In the genomic region with DNA sequence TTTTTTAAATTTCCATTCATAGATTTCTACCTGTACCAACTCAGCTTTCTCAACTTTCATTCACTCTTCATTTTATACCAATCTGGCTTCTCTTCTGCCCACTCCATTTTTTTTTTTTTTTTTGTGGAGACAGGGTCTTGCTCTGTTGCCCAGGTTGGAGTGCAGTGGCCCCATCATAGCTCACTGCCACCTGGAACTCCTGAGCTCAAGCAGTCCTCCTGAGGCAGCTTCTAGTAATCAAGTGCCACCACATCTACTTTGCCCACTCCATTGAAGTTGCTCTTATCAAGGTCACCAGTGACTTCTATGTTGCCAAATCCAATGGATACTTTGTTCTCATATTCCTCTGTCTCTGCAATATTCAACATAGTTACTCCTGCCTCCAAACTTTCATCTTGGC, we compare ENCODE assay signal across 11 cellular contexts. TPM values are rescaled to one million over a fixed set of nuclear protein-coding genes. Genes with fewer than 3 reads are reported as not detected.
DNase-seq lines count a peak whose midpoint lies in the region; ATAC-seq and TF ChIP-seq lines count a peak whose summit lies in the region.
"Had no signal": no experiment of that assay in that cellular context is flagged by ENCODE, and none has a peak within 500 bp of the region (broad histone marks: within the 10 kb centered on the region; RNA-seq: fewer than 3 reads in every experiment).

No MANE protein-coding gene starts in this region.

- no peak for DNase-seq in CD8-positive, alpha-beta memory T cell
- DNase-seq in mammary epithelial cell (no peak), nephron progenitor cell (no peak), aorta (no peak), AG20443 (ENCODE audit: low spot score) (no peak)
- DNase-seq: activated gamma-delta T cell treated with Interleukin-2 at 50 U/mL for 16 hours, GDM1, retina had no signal

- CTCF ChIA-PET in CD8-positive, alpha-beta memory T cell (lab: Charles Lee) = interaction anchor here (4.8 kb wide), 1 partner anchor 18 kb away, joined by 38 read pairs; a partner anchor contains a TSS
- CTCF ChIA-PET in mammary epithelial cell (lab: Charles Lee; ENCODE audit: low non-redundant PET) = no interaction called here

- H3K27ac ChIP-seq in CD8-positive, alpha-beta memory T cell (ENCODE audit: low read depth, low read length) = no peak overlapping the region
- H3K27ac ChIP-seq in KMS-11 (no peak overlapping the region), mammary epithelial cell (ENCODE audit: insufficient read depth, low read depth, low read length) (no peak overlapping the region), aorta (ENCODE audit: low read depth in 1 of 2, low read length in 2 of 2) (no peak overlapping the region)

- dilution Hi-C loops in mammary epithelial cell (cut with HindIII; ENCODE audit: low sequenced_read_pairs) = no loop called here

- H3K9me3 Mint-ChIP-seq in CD8-positive, alpha-beta memory T cell = no peaks in the 10 kb centered on the region
- peaks cover 29% of the 10 kb centered on the region for H3K9me3 Mint-ChIP-seq in nephron progenitor cell

- intact Hi-C loops in mammary epithelial cell (cut with micrococcal nuclease) = loop anchor here (2.0 to 5.0 kb wide), 2 partner anchors 19 to 54 kb away; a partner anchor contains a TSS
- intact Hi-C loops in aorta (cut with DNase I) = loop anchor here in 1 of 2 donors (5.0 kb wide), 1 partner anchor 49 kb away; a partner anchor contains a TSS

- H3K27me3 ChIP-seq in CD8-positive, alpha-beta memory T cell (ENCODE audit: insufficient read depth, low read length, poor library complexity, severe bottlenecking) = no peaks in the 10 kb centered on the region
- H3K27me3 ChIP-seq in KMS-11 (ENCODE audit: insufficient read depth, low read depth) (no peaks in the 10 kb centered on the region), mammary epithelial cell (ENCODE audit: insufficient read depth, low read length) (no peaks in the 10 kb centered on the region), aorta (ENCODE audit: control insufficient read depth in 1 of 2, insufficient read depth in 2 of 2, low read length in 1 of 2) (no peaks in the 10 kb centered on the region)

- H3K4me3 ChIP-seq in CD8-positive, alpha-beta memory T cell (ENCODE audit: low read length) = no peak overlapping the region
- H3K4me3 ChIP-seq in KMS-11 (IDR thresholded peaks at IDR 0.05; ENCODE audit: insufficient read depth, low read depth, low read length) = no peak overlapping the region
- no peak overlapping the region for H3K4me3 ChIP-seq in mammary epithelial cell (replicated peaks in 1 of 3; ENCODE audit: insufficient read depth in 1 of 3, low read depth in 2 of 3, low read length in 3 of 3)
- no peak overlapping the region for H3K4me3 ChIP-seq in aorta (ENCODE audit: low read length in 2 of 2)

- H2AFZ ChIP-seq in KMS-11 (ENCODE audit: low read depth) (no peak overlapping the region), mammary epithelial cell (ENCODE audit: low read depth, low read length) (no peak overlapping the region)

- H3K4me1 Mint-ChIP-seq in CD8-positive, alpha-beta memory T cell = peaks cover 61 to 79% (median 76%) of the 10 kb centered on the region in 3 donors
- H3K4me1 Mint-ChIP-seq in nephron progenitor cell = peaks cover 62% of the 10 kb centered on the region

- H3K9ac ChIP-seq in KMS-11 = no peak overlapping the region
- no peak overlapping the region for H3K9ac ChIP-seq in mammary epithelial cell (ENCODE audit: insufficient read depth, low read length)

- H3K27me3 Mint-ChIP-seq in CD8-positive, alpha-beta memory T cell = no peaks in the 10 kb centered on the region
- H3K27me3 Mint-ChIP-seq in nephron progenitor cell (ENCODE audit: low read depth, poor library complexity) = no peaks in the 10 kb centered on the region

- H3K36me3 ChIP-seq in CD8-positive, alpha-beta memory T cell (ENCODE audit: insufficient read depth, low read length) = peaks cover 14% of the 10 kb centered on the region
- H3K36me3 ChIP-seq in KMS-11 (ENCODE audit: insufficient read depth) (no peaks in the 10 kb centered on the region), mammary epithelial cell (ENCODE audit: insufficient read depth, low read length) (peaks cover 7% of the 10 kb centered on the region), aorta (ENCODE audit: control insufficient read depth in 1 of 2, insufficient read depth in 2 of 2, low read length in 1 of 2) (peaks cover 0 to 2% of the 10 kb centered on the region in 2 donors)

- peak overlapping the region in 7 of 8 donors; percentile 99 to 100 (median 100) for H3K27ac Mint-ChIP-seq in CD8-positive, alpha-beta memory T cell
- H3K27ac Mint-ChIP-seq in nephron progenitor cell = peak overlapping the region; percentile 14

- no TSS peak for BruUV-seq in mammary epithelial cell (replicated peaks; lab: Mats Ljungman, UMichigan)

- H3K4me1 ChIP-seq in CD8-positive, alpha-beta memory T cell (ENCODE audit: insufficient read depth, low read length) = peaks cover 60% of the 10 kb centered on the region
- H3K4me1 ChIP-seq in KMS-11 (ENCODE audit: low read depth, poor library complexity, severe bottlenecking) (peaks cover 24% of the 10 kb centered on the region), mammary epithelial cell (ENCODE audit: insufficient read depth, low read length) (peaks cover 24% of the 10 kb centered on the region), aorta (ENCODE audit: control insufficient read depth in 1 of 2, insufficient read depth in 2 of 2, low read length in 2 of 2) (peaks cover 0 to 3% of the 10 kb centered on the region in 2 donors)

- ATAC-seq in GM19328 (IDR thresholded peaks at IDR 0.05; ENCODE audit: unreplicated experiment) = no peak
- no peak for ATAC-seq in GM21360 (IDR thresholded peaks at IDR 0.05; ENCODE audit: unreplicated experiment)
- ATAC-seq in aorta (ENCODE audit: low FRiP score) = no peak

- peak overlapping the region; percentile 93; the same call in 1 of the 2 replicates for H3K4me2 ChIP-seq in KMS-11
- peak overlapping the region; percentile 89 for H3K4me2 ChIP-seq in mammary epithelial cell (ENCODE audit: insufficient read depth, low read depth, low read length)

- POLR2A ChIA-PET in CD8-positive, alpha-beta memory T cell (lab: Charles Lee) = interaction anchor here (3.1 kb wide), 1 partner anchor 19 kb away, joined by 27 read pairs; a partner anchor contains a TSS

- H3K36me3 Mint-ChIP-seq in CD8-positive, alpha-beta memory T cell = peaks cover 0 to 65% (median 15%) of the 10 kb centered on the region in 3 donors
- peaks cover 61% of the 10 kb centered on the region for H3K36me3 Mint-ChIP-seq in nephron progenitor cell (ENCODE audit: low read depth)

- no peaks in the 10 kb centered on the region for H4K20me1 ChIP-seq in KMS-11 (ENCODE audit: insufficient read depth)
- H4K20me1 ChIP-seq in mammary epithelial cell (ENCODE audit: insufficient read depth, low read length) = no peaks in the 10 kb centered on the region

- in situ Hi-C loops in mammary epithelial cell (cut with MboI; ENCODE audit: low sequenced_read_pairs in 2 of 2) = no loop called here

- TF ChIP-seq CTCF in KMS-11 (conservative IDR thresholded peaks at IDR 0.05; ENCODE audit: low read depth, low read length) (no peak), mammary epithelial cell (conservative IDR thresholded peaks at IDR 0.05 in 1 of 2, IDR thresholded peaks at IDR 0.05 in 1 of 2; ENCODE audit: extremely low read depth in 1 of 2, insufficient read depth in 1 of 2, low read depth in 1 of 2, low read length in 2 of 2) (no peak), nephron progenitor cell (IDR thresholded peaks at IDR 0.05) (no peak)

- H3K79me2 ChIP-seq in KMS-11 (ENCODE audit: insufficient read depth, low read depth) (peaks cover 87% of the 10 kb centered on the region), mammary epithelial cell (ENCODE audit: insufficient read depth, low read length) (peaks cover 93% of the 10 kb centered on the region)

- no peaks in the 10 kb centered on the region for H3K9me3 ChIP-seq in CD8-positive, alpha-beta memory T cell (ENCODE audit: low read length)
- H3K9me3 ChIP-seq in mammary epithelial cell (replicated peaks; ENCODE audit: insufficient read depth, low read length) = no peaks in the 10 kb centered on the region
- H3K9me3 ChIP-seq in aorta (ENCODE audit: control insufficient read depth, low read length) = no peaks in the 10 kb centered on the region

- H3K4me3 Mint-ChIP-seq in CD8-positive, alpha-beta memory T cell = peak overlapping the region; percentile 77 to 100 (median 100)
- peak overlapping the region; percentile 99 for H3K4me3 Mint-ChIP-seq in nephron progenitor cell

RNA-seq across cellular contexts. Expression of a gene that starts 1.7 kb away (rescaled TPM):
- 10 to 100 TPM; 80.0 to 88.4 TPM for total RNA-seq in CD8-positive, alpha-beta memory T cell
- polyA plus RNA-seq in CD8-positive, alpha-beta memory T cell = 20.1 TPM
- total RNA-seq in mammary epithelial cell (10 to 100 TPM; 51.7 to 78.9 TPM), aorta (10 to 100 TPM; 73.1 to 81.2 TPM)
- polyA plus RNA-seq in mammary epithelial cell (27.3 TPM), aorta (10 to 100 TPM; 22.5 to 41.0 TPM)
- 64.7 TPM for polyA minus RNA-seq in mammary epithelial cell

RNA-seq across cellular contexts. Expression of a gene that starts 2.0 kb away (rescaled TPM):
- total RNA-seq in CD8-positive, alpha-beta memory T cell = 10 to 100 TPM; 51.4 to 55.1 TPM
- 94.9 TPM for polyA plus RNA-seq in CD8-positive, alpha-beta memory T cell
- total RNA-seq in mammary epithelial cell = 10 to 100 TPM; 37.7 to 37.8 TPM
- 68.3 TPM for polyA plus RNA-seq in mammary epithelial cell
- polyA minus RNA-seq in mammary epithelial cell = 33.9 TPM
- total RNA-seq in aorta = 10 to 100 TPM; 34.8 to 40.8 TPM
- 10 to 100 TPM; 36.7 to 51.5 TPM for polyA plus RNA-seq in aorta

RNA-seq across cellular contexts. Expression of a gene that starts 18.8 kb away (rescaled TPM):
- total RNA-seq in CD8-positive, alpha-beta memory T cell = 100 to 1,000 TPM; 176 to 192 TPM
- 44.5 TPM for polyA plus RNA-seq in CD8-positive, alpha-beta memory T cell
- total RNA-seq in mammary epithelial cell (100 to 1,000 TPM; 117 to 124 TPM), aorta (100 to 1,000 TPM; 100 to 135 TPM)
- polyA plus RNA-seq in mammary epithelial cell (101 TPM), aorta (10 to 100 TPM; 27.7 to 27.8 TPM)
- polyA minus RNA-seq in mammary epithelial cell = 262 TPM

RNA-seq across cellular contexts. Expression of a gene that starts 48.0 kb away (rescaled TPM):
- 1 to 10 TPM; 4.7 to 4.9 TPM for total RNA-seq in CD8-positive, alpha-beta memory T cell
- 1.2 TPM for polyA plus RNA-seq in CD8-positive, alpha-beta memory T cell
- 1 to 10 TPM in 1 of 2 donors, under 1 TPM in 1; 0.17 to 1.1 TPM for total RNA-seq in mammary epithelial cell
- polyA plus RNA-seq in mammary epithelial cell = 0.82 TPM
- polyA minus RNA-seq in mammary epithelial cell = 7.0 TPM
- total RNA-seq in aorta = 1 to 10 TPM in 1 of 2 donors, under 1 TPM in 1; 0.78 to 6.6 TPM
- polyA plus RNA-seq in aorta = 1 to 10 TPM; 5.1 to 5.3 TPM

RNA-seq across cellular contexts. Expression of a gene that starts 49.7 kb away (rescaled TPM):
- total RNA-seq in CD8-positive, alpha-beta memory T cell = 10 to 100 TPM; 18.4 to 19.3 TPM
- polyA plus RNA-seq in CD8-positive, alpha-beta memory T cell = 0.22 TPM
- 10 to 100 TPM in 1 of 2 donors, 1 to 10 TPM in 1; 3.0 to 12.2 TPM for total RNA-seq in mammary epithelial cell
- polyA plus RNA-seq in mammary epithelial cell = 3.4 TPM
- polyA minus RNA-seq in mammary epithelial cell = 20.5 TPM
- 10 to 100 TPM in 1 of 2 donors, 1 to 10 TPM in 1; 6.3 to 15.7 TPM for total RNA-seq in aorta
- polyA plus RNA-seq in aorta = 1 to 10 TPM in 1 of 2 donors, under 1 TPM in 1; 0.13 to 3.0 TPM
